2 cellular contexts compared by ENCODE assay signal in the genomic region with DNA sequence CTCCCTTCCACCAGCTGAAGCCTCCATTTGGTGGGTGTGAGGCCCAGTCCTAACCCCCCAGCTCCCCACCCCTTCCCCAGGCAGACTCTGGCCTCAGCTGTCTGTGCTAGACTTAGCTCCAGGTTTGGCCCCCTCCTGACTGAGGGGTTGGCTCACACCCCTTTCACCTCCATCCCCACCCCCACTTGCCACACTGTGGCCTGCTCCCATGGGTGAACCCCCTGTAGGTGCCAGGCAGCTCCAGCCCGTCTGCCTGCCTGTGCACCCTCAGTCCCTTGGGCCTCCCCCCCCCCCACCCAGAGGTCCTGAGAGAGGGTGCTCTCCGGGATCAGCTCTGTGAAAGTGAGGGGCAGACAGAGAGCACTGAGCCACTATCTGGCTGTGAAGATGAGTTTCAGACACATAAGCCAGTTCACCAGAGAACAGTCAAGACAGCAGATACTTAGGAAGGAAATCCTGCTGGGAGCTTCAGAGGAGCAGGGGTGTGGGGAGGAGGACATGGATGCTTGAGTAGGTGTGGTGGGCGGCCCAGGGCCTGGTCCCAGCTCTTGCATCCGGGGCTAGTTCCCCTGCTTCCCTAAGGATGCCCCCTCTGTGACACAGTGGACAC.
TF ChIP-seq lines count a peak whose summit lies in the region.

No MANE protein-coding gene starts in this region.

TF ChIP-seq in K562, 482 proteins besides CTCF, POLR2A, EP300 and RAD21 (continues in another document):
- TF ChIP-seq BRCA1 (IDR thresholded peaks at IDR 0.05) (no peak), BRCA1 (CRISPR knock-in tag; IDR thresholded peaks at IDR 0.05) (peak; percentile 90; the same call in 1 of the 2 replicates), ZNF165 (CRISPR knock-in tag; IDR thresholded peaks at IDR 0.05; ENCODE audit: borderline replicate concordance) (0 out of 2 replicates have a peak, but pooled peaks have one; percentile 60), BCL6 (CRISPR knock-in tag; IDR thresholded peaks at IDR 0.05) (no peak), CBX8 (IDR thresholded peaks at IDR 0.05; ENCODE audit: borderline replicate concordance, extremely low read depth, low read depth, low read length, poor library complexity, severe bottlenecking) (no peak), NFYB (IDR thresholded peaks at IDR 0.05; ENCODE audit: extremely low read depth, insufficient read length) (no peak), HNRNPLL (IDR thresholded peaks at IDR 0.05; ENCODE audit: low read depth, low read length, poor library complexity, severe bottlenecking) (peak; percentile 16), MECOM (CRISPR knock-in tag; IDR thresholded peaks at IDR 0.05) (no peak), FOXA3 (CRISPR knock-in tag; conservative IDR thresholded peaks at IDR 0.05 in 1 of 2, IDR thresholded peaks at IDR 0.05 in 1 of 2) (peak in 1 of 2 experiments; percentile 73; a peak in 1 of 4 replicates), ARHGAP35 (IDR thresholded peaks at IDR 0.05; ENCODE audit: partially characterized antibody) (no peak), BMI1 (IDR thresholded peaks at IDR 0.05; ENCODE audit: low read length) (no peak), RBBP5 (IDR thresholded peaks at IDR 0.05; ENCODE audit: borderline replicate concordance, insufficient read depth, low read length, poor library complexity, severe bottlenecking) (peak; percentile 12), KLF13 (tag; IDR thresholded peaks at IDR 0.05; ENCODE audit: borderline replicate concordance, low read depth) (no peak), ZC3H11A (IDR thresholded peaks at IDR 0.05; ENCODE audit: low read depth, low read length) (no peak), ZNF184 (CRISPR knock-in tag; IDR thresholded peaks at IDR 0.05) (0 out of 2 replicates have a peak, but pooled peaks have one; percentile 13), ILF3 (IDR thresholded peaks at IDR 0.05; ENCODE audit: borderline replicate concordance) (no peak)
- TF ChIP-seq, protein P1, sequence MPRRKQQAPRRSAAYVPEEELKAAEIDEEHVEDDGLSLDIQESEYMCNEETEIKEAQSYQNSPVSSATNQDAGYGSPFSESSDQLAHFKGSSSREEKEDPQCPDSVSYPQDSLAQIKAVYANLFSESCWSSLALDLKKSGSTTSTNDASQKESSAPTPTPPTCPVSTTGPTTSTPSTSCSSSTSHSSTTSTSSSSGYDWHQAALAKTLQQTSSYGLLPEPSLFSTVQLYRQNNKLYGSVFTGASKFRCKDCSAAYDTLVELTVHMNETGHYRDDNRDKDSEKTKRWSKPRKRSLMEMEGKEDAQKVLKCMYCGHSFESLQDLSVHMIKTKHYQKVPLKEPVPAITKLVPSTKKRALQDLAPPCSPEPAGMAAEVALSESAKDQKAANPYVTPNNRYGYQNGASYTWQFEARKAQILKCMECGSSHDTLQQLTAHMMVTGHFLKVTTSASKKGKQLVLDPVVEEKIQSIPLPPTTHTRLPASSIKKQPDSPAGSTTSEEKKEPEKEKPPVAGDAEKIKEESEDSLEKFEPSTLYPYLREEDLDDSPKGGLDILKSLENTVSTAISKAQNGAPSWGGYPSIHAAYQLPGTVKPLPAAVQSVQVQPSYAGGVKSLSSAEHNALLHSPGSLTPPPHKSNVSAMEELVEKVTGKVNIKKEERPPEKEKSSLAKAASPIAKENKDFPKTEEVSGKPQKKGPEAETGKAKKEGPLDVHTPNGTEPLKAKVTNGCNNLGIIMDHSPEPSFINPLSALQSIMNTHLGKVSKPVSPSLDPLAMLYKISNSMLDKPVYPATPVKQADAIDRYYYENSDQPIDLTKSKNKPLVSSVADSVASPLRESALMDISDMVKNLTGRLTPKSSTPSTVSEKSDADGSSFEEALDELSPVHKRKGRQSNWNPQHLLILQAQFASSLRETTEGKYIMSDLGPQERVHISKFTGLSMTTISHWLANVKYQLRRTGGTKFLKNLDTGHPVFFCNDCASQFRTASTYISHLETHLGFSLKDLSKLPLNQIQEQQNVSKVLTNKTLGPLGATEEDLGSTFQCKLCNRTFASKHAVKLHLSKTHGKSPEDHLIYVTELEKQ (CRISPR knock-in tag; IDR thresholded peaks at IDR 0.05): no peak
- TF ChIP-seq, protein P2, sequence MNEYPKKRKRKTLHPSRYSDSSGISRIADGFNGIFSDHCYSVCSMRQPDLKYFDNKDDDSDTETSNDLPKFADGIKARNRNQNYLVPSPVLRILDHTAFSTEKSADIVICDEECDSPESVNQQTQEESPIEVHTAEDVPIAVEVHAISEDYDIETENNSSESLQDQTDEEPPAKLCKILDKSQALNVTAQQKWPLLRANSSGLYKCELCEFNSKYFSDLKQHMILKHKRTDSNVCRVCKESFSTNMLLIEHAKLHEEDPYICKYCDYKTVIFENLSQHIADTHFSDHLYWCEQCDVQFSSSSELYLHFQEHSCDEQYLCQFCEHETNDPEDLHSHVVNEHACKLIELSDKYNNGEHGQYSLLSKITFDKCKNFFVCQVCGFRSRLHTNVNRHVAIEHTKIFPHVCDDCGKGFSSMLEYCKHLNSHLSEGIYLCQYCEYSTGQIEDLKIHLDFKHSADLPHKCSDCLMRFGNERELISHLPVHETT (CRISPR knock-in tag; conservative IDR thresholded peaks at IDR 0.05 in 1 of 2, IDR thresholded peaks at IDR 0.05 in 1 of 2): no peak
- TF ChIP-seq, protein P3, sequence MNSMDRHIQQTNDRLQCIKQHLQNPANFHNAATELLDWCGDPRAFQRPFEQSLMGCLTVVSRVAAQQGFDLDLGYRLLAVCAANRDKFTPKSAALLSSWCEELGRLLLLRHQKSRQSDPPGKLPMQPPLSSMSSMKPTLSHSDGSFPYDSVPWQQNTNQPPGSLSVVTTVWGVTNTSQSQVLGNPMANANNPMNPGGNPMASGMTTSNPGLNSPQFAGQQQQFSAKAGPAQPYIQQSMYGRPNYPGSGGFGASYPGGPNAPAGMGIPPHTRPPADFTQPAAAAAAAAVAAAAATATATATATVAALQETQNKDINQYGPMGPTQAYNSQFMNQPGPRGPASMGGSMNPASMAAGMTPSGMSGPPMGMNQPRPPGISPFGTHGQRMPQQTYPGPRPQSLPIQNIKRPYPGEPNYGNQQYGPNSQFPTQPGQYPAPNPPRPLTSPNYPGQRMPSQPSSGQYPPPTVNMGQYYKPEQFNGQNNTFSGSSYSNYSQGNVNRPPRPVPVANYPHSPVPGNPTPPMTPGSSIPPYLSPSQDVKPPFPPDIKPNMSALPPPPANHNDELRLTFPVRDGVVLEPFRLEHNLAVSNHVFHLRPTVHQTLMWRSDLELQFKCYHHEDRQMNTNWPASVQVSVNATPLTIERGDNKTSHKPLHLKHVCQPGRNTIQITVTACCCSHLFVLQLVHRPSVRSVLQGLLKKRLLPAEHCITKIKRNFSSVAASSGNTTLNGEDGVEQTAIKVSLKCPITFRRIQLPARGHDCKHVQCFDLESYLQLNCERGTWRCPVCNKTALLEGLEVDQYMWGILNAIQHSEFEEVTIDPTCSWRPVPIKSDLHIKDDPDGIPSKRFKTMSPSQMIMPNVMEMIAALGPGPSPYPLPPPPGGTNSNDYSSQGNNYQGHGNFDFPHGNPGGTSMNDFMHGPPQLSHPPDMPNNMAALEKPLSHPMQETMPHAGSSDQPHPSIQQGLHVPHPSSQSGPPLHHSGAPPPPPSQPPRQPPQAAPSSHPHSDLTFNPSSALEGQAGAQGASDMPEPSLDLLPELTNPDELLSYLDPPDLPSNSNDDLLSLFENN (IDR thresholded peaks at IDR 0.05; ENCODE audit: low read depth in 2 of 2, low read length in 2 of 2): no peak

TF ChIP-seq in HepG2, 621 proteins besides CTCF, POLR2A, EP300 and RAD21:
- TF ChIP-seq ATM (IDR thresholded peaks at IDR 0.05; ENCODE audit: borderline replicate concordance) (no peak), RXRB (CRISPR knock-in tag; IDR thresholded peaks at IDR 0.05; ENCODE audit: borderline replicate concordance) (no peak)
TF ChIP-seq in HepG2: peak in this region for 0.
